Comparison of ENCODE assay signal across 8 cellular contexts in the genomic region with DNA sequence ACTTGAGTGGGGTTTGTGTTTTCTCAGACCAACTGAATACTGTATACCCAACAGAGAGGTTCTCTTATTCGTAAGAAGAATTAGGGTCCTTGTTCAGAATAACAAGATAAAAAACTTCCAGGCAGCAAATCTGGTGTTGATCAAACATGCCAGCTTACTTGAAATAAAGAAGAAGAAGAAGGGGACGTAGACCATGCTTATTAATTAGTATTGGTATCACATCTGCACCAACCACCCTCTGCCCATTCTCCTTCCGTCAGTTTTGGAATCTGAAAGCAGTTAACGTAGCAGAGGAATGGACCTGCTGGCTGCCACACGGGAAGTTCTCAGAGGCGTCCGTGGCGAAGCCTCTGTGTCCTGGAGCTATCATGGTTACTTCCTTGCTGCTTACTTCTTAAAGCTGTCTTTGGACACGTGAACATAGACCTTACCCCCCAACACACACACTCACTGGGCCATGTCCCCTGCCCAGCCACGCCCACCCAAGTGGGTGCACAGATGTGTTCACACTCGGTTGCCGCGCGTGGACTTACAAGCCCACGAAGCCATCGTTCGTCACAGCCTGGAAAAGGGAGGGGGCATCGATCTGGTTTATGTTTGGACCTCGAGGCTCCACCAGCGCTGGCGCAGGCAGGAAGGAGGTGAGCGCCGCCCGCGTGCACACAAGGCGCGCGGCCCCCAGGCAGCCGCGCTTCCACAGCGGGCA. TPM values are rescaled to one million over a fixed set of nuclear protein-coding genes. Genes with fewer than 3 reads are reported as not detected.
DNase-seq lines count a peak whose midpoint lies in the region; ATAC-seq and TF ChIP-seq lines count a peak whose summit lies in the region.

No MANE protein-coding gene starts in this region.

- H3K9me3 ChIP-seq in HEK293 (ENCODE audit: control insufficient read depth, insufficient read depth, low read depth, low read length) (no peaks in the 10 kb centered on the region), breast epithelium (no peaks in the 10 kb centered on the region)

- H3K9me3 Mint-ChIP-seq in naive B cell, result no peaks in the 10 kb centered on the region

- ATAC-seq in naive B cell (ENCODE audit: low read depth in 2 of 2) (peak; percentile 10 to 12), GM19452 (IDR thresholded peaks at IDR 0.05; ENCODE audit: unreplicated experiment) (no peak), GM18498 (IDR thresholded peaks at IDR 0.05; ENCODE audit: unreplicated experiment) (no peak)

- TF ChIP-seq CTCF in C4-2B (conservative IDR thresholded peaks at IDR 0.05) (no peak), HEK293 (tag by site-specific recombination; IDR thresholded peaks at IDR 0.05) (no peak), breast epithelium (IDR thresholded peaks at IDR 0.05) (no peak)

- intact Hi-C loops in breast epithelium (cut with DNase I; ENCODE audit: low total_unique reads), result no loop called here

- peaks cover 0 to 3% of the 10 kb centered on the region in 2 donors for H3K36me3 Mint-ChIP-seq in naive B cell

- no peak for DNase-seq in breast epithelium (ENCODE audit: low spot score in 2 of 2)
- peak; percentile 47 for DNase-seq in naive B cell
- DNase-seq in inferior parietal cortex (ENCODE audit: extremely low spot score), result no peak
- no peak for DNase-seq in OCI-M2 (lab: John Stamatoyannopoulos, UW; ENCODE audit: unreplicated experiment)

- H3K27ac ChIP-seq in C4-2B (peak overlapping the region; percentile 32; the same call in 1 of the 2 replicates), HEK293 (ENCODE audit: extremely low read depth, low read depth, low read length) (peak overlapping the region; percentile 57; the same call in 1 of the 2 replicates), breast epithelium (no peak overlapping the region)

- H3K36me3 ChIP-seq in HEK293 (ENCODE audit: control insufficient read depth in 2 of 2, insufficient read depth in 1 of 2, low read length in 2 of 2), result no peaks in the 10 kb centered on the region
- no peaks in the 10 kb centered on the region for H3K36me3 ChIP-seq in breast epithelium

- peak overlapping the region in 4 of 6 donors; percentile 16 to 87 (median 76) for H3K27ac Mint-ChIP-seq in naive B cell

- peaks cover 0 to 30% of the 10 kb centered on the region in 2 donors for H3K27me3 ChIP-seq in breast epithelium

- H3K4me3 Mint-ChIP-seq in naive B cell, result peak overlapping the region; percentile 36 to 95 (median 80)

- H3K4me1 ChIP-seq in HEK293 (ENCODE audit: control insufficient read depth, insufficient read depth, low read length) (peaks cover 8% of the 10 kb centered on the region), breast epithelium (peaks cover 8 to 11% of the 10 kb centered on the region in 2 donors)

- peaks cover 47 to 78% (median 54%) of the 10 kb centered on the region in 3 donors for H3K27me3 Mint-ChIP-seq in naive B cell

- H3K4me3 ChIP-seq in HEK293 (ENCODE audit: low read depth, low read length) (peak overlapping the region; percentile 49), breast epithelium (peak overlapping the region; percentile 41 to 78 (median 59))

- no peak for TF ChIP-seq POLR2A in breast epithelium (IDR thresholded peaks at IDR 0.05)

- POLR2A ChIA-PET in HEK293 (lab: Yijun Ruan, JAX), result no interaction called here

- CTCF ChIA-PET in HEK293 (lab: Yijun Ruan, JAX), result interaction anchor here (0.6 to 3.2 kb wide), 6 partner anchors 17 to 464 kb away, joined by 3 to 21 read pairs (median 4); no protein-coding TSS in a partner anchor

- peaks cover 34 to 54% (median 41%) of the 10 kb centered on the region in 3 donors for H3K4me1 Mint-ChIP-seq in naive B cell

TF ChIP-seq in HEK293, 187 proteins besides CTCF, POLR2A, EP300 and RAD21:
- TF ChIP-seq ZNF473 (tag by site-specific recombination; IDR thresholded peaks at IDR 0.05), result no peak
- TF ChIP-seq ZNF610 (tag by site-specific recombination; IDR thresholded peaks at IDR 0.05; ENCODE audit: borderline replicate concordance), result no peak
- no peak for TF ChIP-seq ZNF274 (IDR thresholded peaks at IDR 0.05; ENCODE audit: low read length)
- no peak for TF ChIP-seq ZNF274 (tag by site-specific recombination; IDR thresholded peaks at IDR 0.05; ENCODE audit: borderline replicate concordance)
- TF ChIP-seq ZBTB17 (tag by site-specific recombination; IDR thresholded peaks at IDR 0.05), result 0 out of 2 replicates have a peak, but pooled peaks have one; percentile 8
- no peak for TF ChIP-seq GLIS2 (tag by site-specific recombination; IDR thresholded peaks at IDR 0.05)
- no peak for TF ChIP-seq KLF16 (tag by site-specific recombination; IDR thresholded peaks at IDR 0.05)
- TF ChIP-seq, protein P1, sequence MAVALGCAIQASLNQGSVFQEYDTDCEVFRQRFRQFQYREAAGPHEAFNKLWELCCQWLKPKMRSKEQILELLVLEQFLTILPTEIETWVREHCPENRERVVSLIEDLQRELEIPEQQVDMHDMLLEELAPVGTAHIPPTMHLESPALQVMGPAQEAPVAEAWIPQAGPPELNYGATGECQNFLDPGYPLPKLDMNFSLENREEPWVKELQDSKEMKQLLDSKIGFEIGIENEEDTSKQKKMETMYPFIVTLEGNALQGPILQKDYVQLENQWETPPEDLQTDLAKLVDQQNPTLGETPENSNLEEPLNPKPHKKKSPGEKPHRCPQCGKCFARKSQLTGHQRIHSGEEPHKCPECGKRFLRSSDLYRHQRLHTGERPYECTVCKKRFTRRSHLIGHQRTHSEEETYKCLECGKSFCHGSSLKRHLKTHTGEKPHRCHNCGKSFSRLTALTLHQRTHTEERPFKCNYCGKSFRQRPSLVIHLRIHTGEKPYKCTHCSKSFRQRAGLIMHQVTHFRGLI (tag by site-specific recombination; IDR thresholded peaks at IDR 0.05), result no peak
- TF ChIP-seq RBAK (tag by site-specific recombination; IDR thresholded peaks at IDR 0.05), result no peak
- no peak for TF ChIP-seq ZNF510 (tag by site-specific recombination; IDR thresholded peaks at IDR 0.05; ENCODE audit: insufficient replicate concordance)
- TF ChIP-seq KLF9 (tag by site-specific recombination; IDR thresholded peaks at IDR 0.05; ENCODE audit: low read depth), result peak; percentile 64
- TF ChIP-seq ZNF211 (tag by site-specific recombination; IDR thresholded peaks at IDR 0.05; ENCODE audit: low read depth), result no peak
- TF ChIP-seq ZNF174 (tag by site-specific recombination; IDR thresholded peaks at IDR 0.05), result no peak
- peak; percentile 82 for TF ChIP-seq ZNF335 (tag by site-specific recombination; conservative IDR thresholded peaks at IDR 0.05)
- TF ChIP-seq ZNF521 (tag by site-specific recombination; IDR thresholded peaks at IDR 0.05), result no peak
- TF ChIP-seq, protein P2, sequence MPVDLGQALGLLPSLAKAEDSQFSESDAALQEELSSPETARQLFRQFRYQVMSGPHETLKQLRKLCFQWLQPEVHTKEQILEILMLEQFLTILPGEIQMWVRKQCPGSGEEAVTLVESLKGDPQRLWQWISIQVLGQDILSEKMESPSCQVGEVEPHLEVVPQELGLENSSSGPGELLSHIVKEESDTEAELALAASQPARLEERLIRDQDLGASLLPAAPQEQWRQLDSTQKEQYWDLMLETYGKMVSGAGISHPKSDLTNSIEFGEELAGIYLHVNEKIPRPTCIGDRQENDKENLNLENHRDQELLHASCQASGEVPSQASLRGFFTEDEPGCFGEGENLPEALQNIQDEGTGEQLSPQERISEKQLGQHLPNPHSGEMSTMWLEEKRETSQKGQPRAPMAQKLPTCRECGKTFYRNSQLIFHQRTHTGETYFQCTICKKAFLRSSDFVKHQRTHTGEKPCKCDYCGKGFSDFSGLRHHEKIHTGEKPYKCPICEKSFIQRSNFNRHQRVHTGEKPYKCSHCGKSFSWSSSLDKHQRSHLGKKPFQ (tag by site-specific recombination; IDR thresholded peaks at IDR 0.05), result peak; percentile 69; the same call in 1 of the 2 replicates
TF ChIP-seq in HEK293: peak in this region for 4.

RNA-seq across cellular contexts. Expression of a gene that starts 4.1 kb away (rescaled TPM):
- 10 to 100 TPM in 2 of 3 donors, 1 to 10 TPM in 1; 3.8 to 26.9 (median 12.3) TPM for total RNA-seq in breast epithelium
- 1 to 10 TPM in 2 of 6 donors, under 1 TPM in 2, not detected in 2; 0.19 to 1.4 (median 0.98) TPM for polyA plus RNA-seq in naive B cell (ENCODE audit: low read depth in 6 of 6)

RNA-seq across cellular contexts. Expression of a gene that starts 11.6 kb away (rescaled TPM):
- total RNA-seq in breast epithelium, result 10 to 100 TPM; 28.8 to 35.0 (median 33.8) TPM
- 10 to 100 TPM in 5 of 6 donors, 1 to 10 TPM in 1; 8.3 to 35.2 (median 27.5) TPM for polyA plus RNA-seq in naive B cell (ENCODE audit: low read depth in 6 of 6)

Comparison
In these comparisons a context has a peak if more than half of its experiments do, and no peak if none do; other contexts are left out.
1. H3K27ac ChIP-seq: peak in C4-2B (single experiment) and HEK293 (single experiment); none in breast epithelium (0 of 2).
2. ATAC-seq: peak in naive B cell (2 of 2); none in GM19452 (single experiment) and GM18498 (single experiment).